18 cellular contexts compared by ENCODE assay signal in genomic region chr3:124420392-124420791, GRCh38.
"Had no signal": no experiment of that assay in that cellular context is flagged by ENCODE, and none has a peak within 500 bp of the region (broad histone marks: within the 10 kb centered on the region; RNA-seq: fewer than 3 reads in every experiment).

No MANE protein-coding gene starts in this region.

- H3K4me1 ChIP-seq: body of pancreas, spleen, uterus had no signal

- H3K4me3 ChIP-seq: body of pancreas, cardiac muscle cell, lung, spleen, uterus had no signal

- H3K9me3 ChIP-seq: body of pancreas, spleen, uterus had no signal

- H3K27me3 ChIP-seq: body of pancreas, spleen, uterus had no signal

- DNase-seq: activated CD4-positive, alpha-beta memory T cell treated with anti-CD3 and anti-CD28 coated beads for 36 hours; activated CD4-positive, alpha-beta T cell treated with anti-CD3 and anti-CD28 coated beads for 48 hours; activated naive CD4-positive, alpha-beta T cell treated with anti-CD3 and anti-CD28 coated beads for 36 hours; activated naive CD8-positive, alpha-beta T cell treated with anti-CD3 and anti-CD28 coated beads, Interleukin-2, amount 10 ng/mL, durations not matched to agents 7 days and 5 days; activated T-cell treated with anti-CD3 and anti-CD28 coated beads, Interleukin-2, amount 50 U/mL, for 48 hours; body of pancreas; effector memory CD8-positive, alpha-beta T cell; naive thymus-derived CD4-positive, alpha-beta T cell; occipital lobe; posterior cingulate gyrus; spleen; stimulated activated CD4-positive, alpha-beta T cell treated with anti-CD3 and anti-CD28 coated beads, Interleukin-4, amount 100 ng/mL, for 1 hour; stimulated activated naive CD4-positive, alpha-beta T cell; trophoblast cell; uterus had no signal

- H3K27ac ChIP-seq: body of pancreas, cardiac muscle cell, spleen had no signal

- H3K36me3 ChIP-seq: cardiac muscle cell, uterus had no signal

- ATAC-seq: body of pancreas; effector memory CD8-positive, alpha-beta T cell; esophagus mucosa; naive thymus-derived CD4-positive, alpha-beta T cell had no signal
